In the genomic region with DNA sequence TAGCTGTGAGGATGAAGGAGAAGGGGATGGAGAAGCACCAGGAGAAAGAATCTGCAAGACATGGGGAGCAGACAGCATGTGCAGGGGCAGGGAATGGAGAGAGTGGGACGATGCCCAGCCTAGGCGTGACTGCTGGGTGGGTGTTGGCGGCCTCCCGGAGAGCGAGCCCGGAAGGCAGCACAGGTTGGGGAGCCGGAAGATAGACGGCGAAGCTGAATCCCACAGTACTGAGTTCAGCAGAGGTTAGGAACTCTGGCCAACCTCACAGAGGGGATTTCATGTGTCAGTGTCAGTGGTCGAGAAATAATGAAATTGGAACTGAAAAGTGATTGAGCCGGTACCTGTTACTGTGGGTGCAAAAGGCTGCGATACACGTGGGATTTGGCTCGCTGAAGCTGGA, we compare ENCODE assay signal across 24 cellular contexts. TPM values are rescaled to one million over a fixed set of nuclear protein-coding genes. Genes with fewer than 3 reads are reported as not detected.
A peak's percentile ranks its signal among the peaks of the same experiment; 100 is the strongest.
DNase-seq lines count a peak whose midpoint lies in the region; ATAC-seq and TF ChIP-seq lines count a peak whose summit lies in the region.
"Had no signal": no experiment of that assay in that cellular context is flagged by ENCODE, and none has a peak within 500 bp of the region (broad histone marks: within the 10 kb centered on the region; RNA-seq: fewer than 3 reads in every experiment).

No MANE protein-coding gene starts in this region.

- intact Hi-C loops in left ventricle myocardium inferior (cut with micrococcal nuclease) (no loop called here), IMR-90 (cut with micrococcal nuclease) (no loop called here), stomach (cut with DNase I; ENCODE audit: low total_unique reads) (loop anchor here (10.0 kb wide), 1 partner anchor 52 kb away; a partner anchor contains a TSS)

- ATAC-seq in IMR-90 (ENCODE audit: low read depth) = no peak
- ATAC-seq in GM18520 (IDR thresholded peaks at IDR 0.05; ENCODE audit: unreplicated experiment) = no peak
- ATAC-seq: GM23338, HCT116, PC-3 had no signal

- H3K9me3 ChIP-seq in right atrium auricular region (no peaks in the 10 kb centered on the region), left ventricle myocardium inferior (replicated peaks) (no peaks in the 10 kb centered on the region), IMR-90 (ENCODE audit: control insufficient read depth, insufficient read depth, low read length) (no peaks in the 10 kb centered on the region), stomach (no peaks in the 10 kb centered on the region)
- H3K9me3 ChIP-seq: BE2C, SK-N-SH had no signal

- H3K14ac ChIP-seq in IMR-90 (replicated peaks; ENCODE audit: low read depth, low read length) = no peak overlapping the region

- H3K9me3 Mint-ChIP-seq in neural crest cell = no peaks in the 10 kb centered on the region
- no peaks in the 10 kb centered on the region for H3K9me3 Mint-ChIP-seq in immature natural killer cell
- H3K9me3 Mint-ChIP-seq: CD4-positive, CD25-positive, alpha-beta regulatory T cell; GM23338 had no signal

- no peak overlapping the region for H3K18ac ChIP-seq in IMR-90 (ENCODE audit: low read depth, low read length)

- TF ChIP-seq RAD21 in IMR-90 (IDR thresholded peaks at IDR 0.05; ENCODE audit: low read length) = no peak

- BruUV-seq in IMR-90 (replicated peaks; lab: Mats Ljungman, UMichigan) = no TSS peak

- H2AK9ac ChIP-seq in IMR-90 (replicated peaks; ENCODE audit: low read depth, low read length, poor library complexity) = peak overlapping the region; percentile 7

- DNase-seq in right atrium auricular region (ENCODE audit: low spot score) (peak; percentile 21), left ventricle myocardium inferior (no peak), IMR-90 (no peak), neural crest cell (ENCODE audit: low read depth, low spot score) (no peak), stomach (no peak), immature natural killer cell (no peak)
- no peak for DNase-seq in activated T-cell treated with anti-CD3 and anti-CD28 coated beads, Interleukin-2, amount 50 U/mL, for 1 hour
- DNase-seq: 8988T; BE2C; CD4-positive, CD25-positive, alpha-beta regulatory T cell; COR-L47; DMS 273 treated with DMSO at 0.1 percent for 48 hours; KG1; MV-4-11; NCI-H1694 treated with DMSO at 0.1 percent for 48 hours; NCI-H2171; NCI-H526; PC-3; RPMI8226; SHP77 treated with DMSO at 0.1 percent for 48 hours; SK-N-SH had no signal

- H3K23ac ChIP-seq in IMR-90 (ENCODE audit: low read depth, low read length) = no peak overlapping the region

- H3K27ac ChIP-seq in right atrium auricular region = no peak overlapping the region
- H3K27ac ChIP-seq in left ventricle myocardium inferior (replicated peaks) = no peak overlapping the region
- no peak overlapping the region for H3K27ac ChIP-seq in IMR-90 (ENCODE audit: insufficient read depth, low read length)
- no peak overlapping the region for H3K27ac ChIP-seq in stomach

- H3K36me3 Mint-ChIP-seq in neural crest cell (ENCODE audit: low read depth) (peaks cover 17% of the 10 kb centered on the region), immature natural killer cell (peaks cover 40 to 57% (median 49%) of the 10 kb centered on the region in 3 donors)

- H3K27ac Mint-ChIP-seq in neural crest cell (ENCODE audit: unreplicated experiment) (peak overlapping the region; percentile 4), immature natural killer cell (no peak overlapping the region)
- H3K27ac Mint-ChIP-seq: CD4-positive, CD25-positive, alpha-beta regulatory T cell; GM23338 had no signal

- TF ChIP-seq EP300 in stomach (IDR thresholded peaks at IDR 0.05) = no peak

- no peak for TF ChIP-seq POLR2A in IMR-90 (IDR thresholded peaks at IDR 0.05; ENCODE audit: low read depth, low read length)
- TF ChIP-seq POLR2A in stomach (IDR thresholded peaks at IDR 0.05) = no peak

- H3K36me3 ChIP-seq in right atrium auricular region = peaks cover 14% of the 10 kb centered on the region
- peaks cover 40% of the 10 kb centered on the region for H3K36me3 ChIP-seq in left ventricle myocardium inferior
- peaks cover 5% of the 10 kb centered on the region; the same call in 1 of the 2 replicates for H3K36me3 ChIP-seq in IMR-90 (ENCODE audit: control insufficient read depth, insufficient read depth, low read length)
- H3K36me3 ChIP-seq in stomach = peaks cover 0 to 36% (median 34%) of the 10 kb centered on the region in 4 donors

- dilution Hi-C loops in IMR-90 (cut with HindIII; ENCODE audit: low sequenced_read_pairs, unreplicated experiment) = no loop called here

- H2BK15ac ChIP-seq in IMR-90 (ENCODE audit: low read depth, low read length) = no peak overlapping the region

- H3K56ac ChIP-seq in IMR-90 (ENCODE audit: extremely low read depth, insufficient read depth, low read length) = no peak overlapping the region

- no peak overlapping the region for H4K8ac ChIP-seq in IMR-90 (ENCODE audit: low read depth in 2 of 2, low read length in 2 of 2)

- H2AK5ac ChIP-seq in IMR-90 (ENCODE audit: low read depth, low read length) = no peak overlapping the region

- no peak overlapping the region for H3K4me2 ChIP-seq in IMR-90 (ENCODE audit: low read depth, low read length)
- H3K4me2 ChIP-seq: GM23338, SK-N-SH had no signal

- POLR2A ChIA-PET in IMR-90 (lab: Charles Lee; ENCODE audit: unreplicated experiment) = no interaction called here

- H3K79me1 ChIP-seq in IMR-90 (ENCODE audit: low read depth in 1 of 2, low read length in 2 of 2) = no peaks in the 10 kb centered on the region

- H3K4me1 ChIP-seq in right atrium auricular region = peaks cover 0 to 7% of the 10 kb centered on the region in 2 donors
- H3K4me1 ChIP-seq in left ventricle myocardium inferior = peaks cover 27% of the 10 kb centered on the region
- H3K4me1 ChIP-seq in IMR-90 (ENCODE audit: control insufficient read depth, insufficient read depth, low read length) = peaks cover 2% of the 10 kb centered on the region; the same call in 1 of the 2 replicates
- H3K4me1 ChIP-seq in stomach = peaks cover 0 to 11% (median 0%) of the 10 kb centered on the region in 4 donors
- H3K4me1 ChIP-seq: BE2C had no signal

- H3K9me1 ChIP-seq in IMR-90 (ENCODE audit: insufficient read depth, low read length) = peaks cover 4% of the 10 kb centered on the region; the same call in 1 of the 2 replicates

- in situ Hi-C loops in IMR-90 (cut with MboI; ENCODE audit: low sequenced_read_pairs) = no loop called here

- no peak overlapping the region for H2BK5ac ChIP-seq in IMR-90 (ENCODE audit: low read depth, low read length, poor library complexity, severe bottlenecking)

- H3K9ac ChIP-seq in IMR-90 (ENCODE audit: low read depth, low read length) = no peak overlapping the region
- H3K9ac ChIP-seq: SK-N-SH had no signal

- H3K27me3 Mint-ChIP-seq in neural crest cell (ENCODE audit: low read depth) (no peaks in the 10 kb centered on the region), immature natural killer cell (ENCODE audit: low read depth in 3 of 3) (no peaks in the 10 kb centered on the region)
- H3K27me3 Mint-ChIP-seq: CD4-positive, CD25-positive, alpha-beta regulatory T cell had no signal

- H3K4me1 Mint-ChIP-seq in neural crest cell = peaks cover 5% of the 10 kb centered on the region
- H3K4me1 Mint-ChIP-seq in immature natural killer cell = no peaks in the 10 kb centered on the region
- H3K4me1 Mint-ChIP-seq: CD4-positive, CD25-positive, alpha-beta regulatory T cell; GM23338 had no signal

- no peak overlapping the region for H3K4ac ChIP-seq in IMR-90 (ENCODE audit: low read depth, low read length)

- H3K27me3 ChIP-seq in right atrium auricular region = no peaks in the 10 kb centered on the region
- H3K27me3 ChIP-seq in left ventricle myocardium inferior (ENCODE audit: low read depth) = no peaks in the 10 kb centered on the region
- H3K27me3 ChIP-seq in IMR-90 (ENCODE audit: control insufficient read depth, insufficient read depth, low read length) = no peaks in the 10 kb centered on the region
- H3K27me3 ChIP-seq in stomach = no peaks in the 10 kb centered on the region
- H3K27me3 ChIP-seq: BE2C had no signal

- no peak overlapping the region for H2BK120ac ChIP-seq in IMR-90 (ENCODE audit: low read depth, low read length)

- no peak for TF ChIP-seq CTCF in right atrium auricular region (IDR thresholded peaks at IDR 0.05)
- TF ChIP-seq CTCF in left ventricle myocardium inferior (IDR thresholded peaks at IDR 0.05; ENCODE audit: borderline replicate concordance) = no peak
- TF ChIP-seq CTCF in IMR-90 (conservative IDR thresholded peaks at IDR 0.05; ENCODE audit: low read depth, low read length) = no peak
- TF ChIP-seq CTCF in neural crest cell (conservative IDR thresholded peaks at IDR 0.05) = no peak
- TF ChIP-seq CTCF in stomach (IDR thresholded peaks at IDR 0.05) = no peak

- CTCF ChIA-PET in IMR-90 (lab: Yijun Ruan, JAX) = no interaction called here

- no peaks in the 10 kb centered on the region for H4K20me1 ChIP-seq in IMR-90 (ENCODE audit: insufficient read depth, low read length)

- H4K5ac ChIP-seq in IMR-90 (ENCODE audit: low read depth, low read length) = no peak overlapping the region

- no peak overlapping the region for H4K91ac ChIP-seq in IMR-90 (ENCODE audit: insufficient read depth, low read depth, low read length)

- H3K4me3 ChIP-seq in right atrium auricular region (no peak overlapping the region), left ventricle myocardium inferior (no peak overlapping the region), IMR-90 (ENCODE audit: insufficient read depth, low read depth, low read length) (no peak overlapping the region), stomach (no peak overlapping the region)
- H3K4me3 ChIP-seq: GM23338 had no signal

- no peak overlapping the region for H2BK20ac ChIP-seq in IMR-90 (ENCODE audit: low read depth, low read length)

- H2AFZ ChIP-seq in IMR-90 (replicated peaks; ENCODE audit: low read length, poor library complexity) = no peak overlapping the region
- H2AFZ ChIP-seq: GM23338 had no signal

- WGBS in IMR-90 (ENCODE audit: extremely low coverage in 2 of 2, insufficient read length in 1 of 2), 2 experiments = 98% methylated on average over 7 of the region's 14 CpGs; no CpG with 5 or more reads in 1 of the 2 experiments
- WGBS in stomach, 5 donors = 84 to 92% (median 92%) methylated on average over 14 of the region's 14 CpGs

- H3K4me3 Mint-ChIP-seq in neural crest cell (no peak overlapping the region), immature natural killer cell (no peak overlapping the region)
- H3K4me3 Mint-ChIP-seq: CD4-positive, CD25-positive, alpha-beta regulatory T cell; GM23338 had no signal

TF ChIP-seq in IMR-90, 13 proteins besides CTCF, POLR2A, EP300 and RAD21 (continues in another document):
- TF ChIP-seq MXI1 (IDR thresholded peaks at IDR 0.05; ENCODE audit: borderline replicate concordance, low read depth, low read length) = no peak
- TF ChIP-seq FOS (IDR thresholded peaks at IDR 0.05; ENCODE audit: low read depth, low read length) = no peak

RNA-seq across cellular contexts. Expression of a gene that starts 55.2 kb away (rescaled TPM):
- total RNA-seq in right atrium auricular region = 10 to 100 TPM in 1 of 2 donors, 1 to 10 TPM in 1; 7.5 to 14.5 TPM
- 25.6 TPM for total RNA-seq in left ventricle myocardium inferior
- 13.3 and 15.6 TPM in 2 replicates for total RNA-seq in IMR-90 (2012; rRNA removed)
- 11.2 and 11.7 TPM in 2 replicates for polyA plus RNA-seq in IMR-90 (2012; rRNA removed)
- polyA plus RNA-seq in IMR-90 (2012; cell fraction: cytosol; rRNA removed) = 5.3 and 6.3 TPM in 2 replicates
- 10.0 and 20.5 TPM in 2 replicates for polyA plus RNA-seq in IMR-90 (2012; cell fraction: nucleus; rRNA removed; ENCODE audit: low replicate concordance)
- 30.9 and 33.5 TPM in 2 replicates for total RNA-seq in neural crest cell
- total RNA-seq in stomach = 10 to 100 TPM in 2 of 5 donors, 1 to 10 TPM in 2, under 1 TPM in 1; 0.58 to 24.8 (median 5.3) TPM
- 1 to 10 TPM; 1.7 to 3.1 (median 2.6) TPM for polyA plus RNA-seq in stomach
- 10 to 100 TPM in 1 of 3 donors, 1 to 10 TPM in 2; 5.0 to 10.7 (median 6.6) TPM for polyA plus RNA-seq in immature natural killer cell
